8 cellular contexts compared by ENCODE assay signal in the genomic region with DNA sequence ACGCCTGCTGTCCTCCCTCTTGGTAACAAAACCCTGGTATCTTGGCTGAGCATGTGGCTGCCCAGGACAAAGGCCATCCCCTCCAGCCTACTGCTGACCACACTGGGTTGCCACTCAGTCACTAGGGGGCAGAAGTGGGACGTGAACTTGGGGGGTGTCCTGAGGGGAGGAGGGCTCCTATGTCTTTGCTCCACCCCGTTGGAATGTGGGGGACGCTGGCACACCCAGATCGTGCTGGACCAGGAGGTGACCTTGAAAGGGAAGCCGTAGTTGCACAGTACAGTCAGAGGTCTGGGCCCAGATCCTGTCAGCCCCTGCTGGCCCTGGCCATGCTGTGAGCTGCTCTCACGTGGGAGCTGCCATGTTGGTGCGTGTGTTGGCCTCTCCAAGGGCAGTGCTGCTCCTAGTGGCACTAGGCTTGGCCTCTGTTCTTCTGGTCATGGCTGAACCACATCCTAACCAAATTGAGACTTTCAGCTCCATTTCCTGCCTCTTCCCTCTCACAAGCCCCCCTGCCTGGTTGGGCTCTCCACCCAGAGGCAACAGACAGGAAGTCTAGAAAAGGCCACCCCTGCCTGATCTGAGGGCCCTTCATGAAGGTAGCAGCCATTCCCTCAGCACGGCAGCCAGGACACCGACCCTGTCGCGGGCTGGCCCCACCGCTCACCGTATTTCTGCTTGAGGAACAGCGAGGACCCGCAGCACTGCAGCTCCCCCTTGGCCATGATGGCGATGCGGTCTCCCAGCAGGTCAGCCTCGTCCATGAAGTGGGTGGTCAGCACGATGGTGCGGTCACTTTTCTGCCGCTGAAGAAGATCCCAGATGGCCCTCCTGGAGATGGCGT. TPM values are rescaled to one million over a fixed set of nuclear protein-coding genes. Genes with fewer than 3 reads are reported as not detected.
DNase-seq lines count a peak whose midpoint lies in the region; ATAC-seq, FAIRE-seq and TF ChIP-seq lines count a peak whose summit lies in the region.

No MANE protein-coding gene starts in this region.

- no peak overlapping the region for H2AFZ ChIP-seq in HepG2 (ENCODE audit: low read length)

- H3K27me3 ChIP-seq in HepG2 (ENCODE audit: control insufficient read depth in 1 of 2, insufficient read depth in 2 of 2, low read length in 2 of 2) (peaks cover 10 to 33% of the 10 kb centered on the region in 2 experiments; a peak in 4 of 5 replicates), vagina (no peaks in the 10 kb centered on the region)

- no peaks in the 10 kb centered on the region for H3K79me2 ChIP-seq in HepG2 (ENCODE audit: insufficient read depth, low read length)

- TF ChIP-seq CTCF in astrocyte of the spinal cord (IDR thresholded peaks at IDR 0.05; ENCODE audit: low read depth, low read length) = peak; percentile 56
- TF ChIP-seq CTCF in HepG2 (CRISPR knock-in tag; IDR thresholded peaks at IDR 0.05) = peak; percentile 78
- no peak for TF ChIP-seq CTCF in vagina (IDR thresholded peaks at IDR 0.05)

- no peaks in the 10 kb centered on the region for H4K20me1 ChIP-seq in HepG2 (ENCODE audit: insufficient read depth, low read length)

- no peak for FAIRE-seq in HepG2 (lab: Jason Lieb, UNC)

- H3K9me3 ChIP-seq in HepG2 (ENCODE audit: low read length) (no peaks in the 10 kb centered on the region), vagina (no peaks in the 10 kb centered on the region)

- H3K4me2 ChIP-seq in HepG2 (ENCODE audit: low read depth, low read length) = peak overlapping the region; percentile 30

- intact Hi-C loops in HepG2 (cut with micrococcal nuclease; ENCODE audit: unreplicated experiment) = no loop called here
- intact Hi-C loops in vagina (cut with DNase I) = no loop called here

- no peaks in the 10 kb centered on the region for H3K36me3 ChIP-seq in HepG2 (replicated peaks in 1 of 2; ENCODE audit: control insufficient read depth in 1 of 2, insufficient read depth in 2 of 2, low read length in 2 of 2)
- H3K36me3 ChIP-seq in vagina = no peaks in the 10 kb centered on the region

- in situ Hi-C loops in astrocyte of the spinal cord (cut with HindIII; ENCODE audit: low sequenced_read_pairs) = no loop called here
- in situ Hi-C loops in HepG2 (cut with HindIII; ENCODE audit: extremely low pct_ligation_motif_present, low pct_unique_long_range_greater_than_20kb) = no loop called here

- 70% methylated on average over 10 of the region's 23 CpGs for WGBS in HepG2 (ENCODE audit: low lambda C conversion rate)

- CTCF ChIA-PET in HepG2 (lab: Yijun Ruan, JAX; ENCODE audit: low intra/inter-chr PET ratio, low total read pairs) = no interaction called here

- H3K4me1 ChIP-seq in HepG2 (ENCODE audit: insufficient read depth, low read length) = peaks cover 10% of the 10 kb centered on the region
- H3K4me1 ChIP-seq in vagina = no peaks in the 10 kb centered on the region

- H3K4me3 ChIP-seq in astrocyte of the spinal cord (ENCODE audit: low read depth, low read length) (no peak overlapping the region), HepG2 (replicated peaks in 1 of 3; ENCODE audit: insufficient read depth in 1 of 3, low read depth in 2 of 3, low read length in 3 of 3) (no peak overlapping the region), vagina (no peak overlapping the region)

- POLR2A ChIA-PET in HepG2 (lab: Yijun Ruan, JAX) = no interaction called here

- peak; percentile 75 for ATAC-seq in HepG2
- no peak for ATAC-seq in HG02852 (IDR thresholded peaks at IDR 0.05; ENCODE audit: unreplicated experiment)

- TF ChIP-seq EP300 in HepG2 (IDR thresholded peaks at IDR 0.05; ENCODE audit: low read depth in 2 of 2, low read length in 2 of 2) (no peak), HepG2 (CRISPR knock-in tag; IDR thresholded peaks at IDR 0.05; ENCODE audit: borderline replicate concordance) (no peak)

- H3K27ac ChIP-seq in HepG2 (ENCODE audit: extremely low read length, insufficient read depth, low read length) = no peak overlapping the region
- H3K27ac ChIP-seq in vagina = no peak overlapping the region

- TF ChIP-seq RAD21 in HepG2 (CRISPR knock-in tag; IDR thresholded peaks at IDR 0.05) = no peak

- no peak overlapping the region for H3K9ac ChIP-seq in HepG2 (ENCODE audit: insufficient read depth, low read depth, low read length)

- DNase-seq in ELF-1 (ENCODE audit: low read depth, low spot score) (peak; percentile 36), HT1080 (ENCODE audit: low read depth) (peak; percentile 39), astrocyte of the spinal cord (ENCODE audit: low read depth, low spot score) (peak; percentile 7), HepG2 (ENCODE audit: low spot score) (peak; percentile 54), vagina (ENCODE audit: extremely low spot score in 2 of 2) (no peak), ecto neural progenitor cell (ENCODE audit: low spot score) (no peak), DMS153 treated with DMSO at 0.1 percent for 48 hours (lab: John Stamatoyannopoulos, UW; ENCODE audit: unreplicated experiment) (no peak)

- BruUV-seq in HepG2 (replicated peaks; lab: Mats Ljungman, UMichigan) = no TSS peak

- TF ChIP-seq POLR2A in HepG2 (IDR thresholded peaks at IDR 0.05; ENCODE audit: insufficient read depth in 1 of 2, low read depth in 2 of 2, low read length in 2 of 2) = no peak
- no peak for TF ChIP-seq POLR2A in vagina (IDR thresholded peaks at IDR 0.05)

RNA-seq across cellular contexts. Expression of a gene that starts 29.0 kb away (rescaled TPM):
- total RNA-seq in HT1080 (2014; rRNA removed; shearing (Covaris generic)) = 249 and 290 TPM in 2 replicates
- polyA plus RNA-seq in HT1080 (2015; cell fraction: cytosol; rRNA removed) = 337 and 357 TPM in 2 replicates
- polyA plus RNA-seq in HT1080 (2015; cell fraction: nucleus; rRNA removed) = 288 and 334 TPM in 2 replicates
- total RNA-seq in HepG2 (2016; rRNA removed; fragmentation: Illumina TruSeq; extraction: Trizol) (126 and 127 TPM in 2 replicates), vagina (130 TPM)
- 107 and 119 TPM in 2 replicates for total RNA-seq in HepG2 (2016; cell fraction: cytosol; rRNA removed; fragmentation: Illumina TruSeq; extraction: Trizol; ENCODE audit: low read depth)
- total RNA-seq in HepG2 (2016; cell fraction: insoluble cytoplasmic fraction; rRNA removed; fragmentation: Illumina TruSeq; extraction: Trizol) = 112 and 126 TPM in 2 replicates
- 166 and 205 TPM in 2 replicates for total RNA-seq in HepG2 (2016; cell fraction: membrane; rRNA removed; fragmentation: Illumina TruSeq; extraction: Trizol)
- 68.5 and 74.4 TPM in 2 replicates for total RNA-seq in HepG2 (2016; cell fraction: nucleus; rRNA removed; fragmentation: Illumina TruSeq; extraction: Trizol)
- 124 and 133 TPM in 2 replicates for polyA plus RNA-seq in HepG2 (2011; rRNA removed)
- polyA plus RNA-seq in HepG2 (2011; cell fraction: cytosol; rRNA removed) = 158 and 199 TPM in 2 replicates
- polyA plus RNA-seq in HepG2 (2011; cell fraction: nucleus; rRNA removed) = 131 and 132 TPM in 2 replicates
- 112 and 128 TPM in 2 replicates for polyA plus RNA-seq in HepG2 (2012)
- polyA plus RNA-seq in HepG2 (2016; cell fraction: cytosol; fragmentation: Illumina TruSeq; extraction: Trizol; ENCODE audit: low read depth) = 93.4 and 128 TPM in 2 replicates
- 156 and 204 TPM in 2 replicates for polyA plus RNA-seq in HepG2 (2016; cell fraction: insoluble cytoplasmic fraction; fragmentation: Illumina TruSeq; extraction: Trizol; ENCODE audit: low read depth)
- 175 and 195 TPM in 2 replicates for polyA plus RNA-seq in HepG2 (2016; cell fraction: membrane; fragmentation: Illumina TruSeq; extraction: Trizol; ENCODE audit: low read depth)
- 161 and 166 TPM in 2 replicates for polyA plus RNA-seq in HepG2 (2016; cell fraction: nucleus; fragmentation: Illumina TruSeq; extraction: Trizol; ENCODE audit: insufficient read depth, low read depth)
- 166 and 194 TPM in 2 replicates for polyA minus RNA-seq in HepG2 (2011; rRNA and poly(A)+ RNA removed; ENCODE audit: low replicate concordance)
- polyA minus RNA-seq in HepG2 (2011; cell fraction: cytosol; rRNA and poly(A)+ RNA removed) = 58.7 and 73.6 TPM in 2 replicates
- 82.8 and 98.0 TPM in 2 replicates for polyA minus RNA-seq in HepG2 (2011; cell fraction: nucleus; rRNA and poly(A)+ RNA removed)

RNA-seq across cellular contexts. Expression of a gene that starts 43.6 kb away (rescaled TPM):
- total RNA-seq in HT1080 (2014; rRNA removed; shearing (Covaris generic)) = 0.13 and 0.14 TPM in 2 replicates
- 0.52 and 0.83 TPM in 2 replicates for polyA plus RNA-seq in HT1080 (2015; cell fraction: cytosol; rRNA removed)
- 0.52 and 0.55 TPM in 2 replicates for polyA plus RNA-seq in HT1080 (2015; cell fraction: nucleus; rRNA removed)
- total RNA-seq in HepG2 (2016; rRNA removed; fragmentation: Illumina TruSeq; extraction: Trizol) (0.41 and 0.60 TPM in 2 replicates), vagina (5.4 TPM)
- total RNA-seq in HepG2 (2016; cell fraction: cytosol; rRNA removed; fragmentation: Illumina TruSeq; extraction: Trizol; ENCODE audit: low read depth) = 0.09 and 0.51 TPM in 2 replicates
- 0.37 and 0.52 TPM in 2 replicates for total RNA-seq in HepG2 (2016; cell fraction: insoluble cytoplasmic fraction; rRNA removed; fragmentation: Illumina TruSeq; extraction: Trizol)
- total RNA-seq in HepG2 (2016; cell fraction: membrane; rRNA removed; fragmentation: Illumina TruSeq; extraction: Trizol) = 0.72 and 0.80 TPM in 2 replicates
- 0.38 and 0.56 TPM in 2 replicates for total RNA-seq in HepG2 (2016; cell fraction: nucleus; rRNA removed; fragmentation: Illumina TruSeq; extraction: Trizol)
- 1.5 and 2.3 TPM in 2 replicates for polyA plus RNA-seq in HepG2 (2011; rRNA removed)
- polyA plus RNA-seq in HepG2 (2011; cell fraction: cytosol; rRNA removed) = 1.1 and 1.3 TPM in 2 replicates
- 1.8 and 2.5 TPM in 2 replicates for polyA plus RNA-seq in HepG2 (2011; cell fraction: nucleus; rRNA removed)
- 0.71 and 2.5 TPM in 2 replicates for polyA plus RNA-seq in HepG2 (2012)
- 1.0 and 1.2 TPM in 2 replicates for polyA plus RNA-seq in HepG2 (2016; cell fraction: cytosol; fragmentation: Illumina TruSeq; extraction: Trizol; ENCODE audit: low read depth)
- 0.63 and 0.84 TPM in 2 replicates for polyA plus RNA-seq in HepG2 (2016; cell fraction: insoluble cytoplasmic fraction; fragmentation: Illumina TruSeq; extraction: Trizol; ENCODE audit: low read depth)
- polyA plus RNA-seq in HepG2 (2016; cell fraction: membrane; fragmentation: Illumina TruSeq; extraction: Trizol; ENCODE audit: low read depth) = 0.83 and 1.0 TPM in 2 replicates
- 0.75 and 1.2 TPM in 2 replicates for polyA plus RNA-seq in HepG2 (2016; cell fraction: nucleus; fragmentation: Illumina TruSeq; extraction: Trizol; ENCODE audit: insufficient read depth, low read depth)
- polyA minus RNA-seq in HepG2 (2011; rRNA and poly(A)+ RNA removed; ENCODE audit: low replicate concordance) = 2.2 and 9.0 TPM in 2 replicates
- 0.40 and 0.44 TPM in 2 replicates for polyA minus RNA-seq in HepG2 (2011; cell fraction: cytosol; rRNA and poly(A)+ RNA removed)
- polyA minus RNA-seq in HepG2 (2011; cell fraction: nucleus; rRNA and poly(A)+ RNA removed) = 0.64 and 1.4 TPM in 2 replicates

RNA-seq across cellular contexts. Expression of a gene that starts 45.5 kb away (rescaled TPM):
- total RNA-seq in HT1080 (2014; rRNA removed; shearing (Covaris generic)) = 32.5 and 40.0 TPM in 2 replicates
- 47.8 and 66.6 TPM in 2 replicates for polyA plus RNA-seq in HT1080 (2015; cell fraction: cytosol; rRNA removed)
- polyA plus RNA-seq in HT1080 (2015; cell fraction: nucleus; rRNA removed) = 59.7 and 62.5 TPM in 2 replicates
- total RNA-seq in HepG2 (2016; rRNA removed; fragmentation: Illumina TruSeq; extraction: Trizol) (73.8 and 82.0 TPM in 2 replicates), vagina (72.9 TPM)
- total RNA-seq in HepG2 (2016; cell fraction: cytosol; rRNA removed; fragmentation: Illumina TruSeq; extraction: Trizol; ENCODE audit: low read depth) = 44.2 and 54.8 TPM in 2 replicates
- 75.0 and 87.4 TPM in 2 replicates for total RNA-seq in HepG2 (2016; cell fraction: insoluble cytoplasmic fraction; rRNA removed; fragmentation: Illumina TruSeq; extraction: Trizol)
- 72.9 and 79.9 TPM in 2 replicates for total RNA-seq in HepG2 (2016; cell fraction: membrane; rRNA removed; fragmentation: Illumina TruSeq; extraction: Trizol)
- 36.0 and 44.8 TPM in 2 replicates for total RNA-seq in HepG2 (2016; cell fraction: nucleus; rRNA removed; fragmentation: Illumina TruSeq; extraction: Trizol)
- 102 and 117 TPM in 2 replicates for polyA plus RNA-seq in HepG2 (2011; rRNA removed)
- 92.8 and 162 TPM in 2 replicates for polyA plus RNA-seq in HepG2 (2011; cell fraction: cytosol; rRNA removed)
- polyA plus RNA-seq in HepG2 (2011; cell fraction: nucleus; rRNA removed) = 91.6 and 93.8 TPM in 2 replicates
- 64.9 and 71.4 TPM in 2 replicates for polyA plus RNA-seq in HepG2 (2012)
- polyA plus RNA-seq in HepG2 (2016; cell fraction: cytosol; fragmentation: Illumina TruSeq; extraction: Trizol; ENCODE audit: low read depth) = 65.1 and 77.0 TPM in 2 replicates
- 81.7 and 86.2 TPM in 2 replicates for polyA plus RNA-seq in HepG2 (2016; cell fraction: insoluble cytoplasmic fraction; fragmentation: Illumina TruSeq; extraction: Trizol; ENCODE audit: low read depth)
- 77.8 and 83.0 TPM in 2 replicates for polyA plus RNA-seq in HepG2 (2016; cell fraction: membrane; fragmentation: Illumina TruSeq; extraction: Trizol; ENCODE audit: low read depth)
- 91.3 and 94.3 TPM in 2 replicates for polyA plus RNA-seq in HepG2 (2016; cell fraction: nucleus; fragmentation: Illumina TruSeq; extraction: Trizol; ENCODE audit: insufficient read depth, low read depth)
- 56.0 and 57.4 TPM in 2 replicates for polyA minus RNA-seq in HepG2 (2011; rRNA and poly(A)+ RNA removed; ENCODE audit: low replicate concordance)
- 29.4 and 32.4 TPM in 2 replicates for polyA minus RNA-seq in HepG2 (2011; cell fraction: cytosol; rRNA and poly(A)+ RNA removed)
- 20.0 and 23.1 TPM in 2 replicates for polyA minus RNA-seq in HepG2 (2011; cell fraction: nucleus; rRNA and poly(A)+ RNA removed)

Comparison
In these comparisons a context has a peak if more than half of its experiments do, and no peak if none do; other contexts are left out.
1. DNase-seq: peak in ELF-1 (single experiment), HT1080 (single experiment), astrocyte of the spinal cord (single experiment) and HepG2 (single experiment); none in vagina (0 of 2), ecto neural progenitor cell (single experiment) and DMS153 treated with DMSO at 0.1 percent for 48 hours (single experiment).
2. CTCF ChIP-seq: peak in astrocyte of the spinal cord (single experiment) and HepG2 (single experiment); none in vagina (0 of 3).